Comparison of ENCODE assay signal across 9 cellular contexts in genomic region chr12:16349132-16349463, GRCh38. TPM values are rescaled to one million over a fixed set of nuclear protein-coding genes. Genes with fewer than 3 reads are reported as not detected.
DNase-seq lines count a peak whose midpoint lies in the region; ATAC-seq and TF ChIP-seq lines count a peak whose summit lies in the region.
"Had no signal": no experiment of that assay in that cellular context is flagged by ENCODE, and none has a peak within 500 bp of the region (broad histone marks: within the 10 kb centered on the region; RNA-seq: fewer than 3 reads in every experiment).

No MANE protein-coding gene starts in this region.

- no peaks in the 10 kb centered on the region for H3K27me3 ChIP-seq in brain microvascular endothelial cell (replicated peaks)
- H3K27me3 ChIP-seq in upper lobe of left lung = no peaks in the 10 kb centered on the region
- H3K27me3 ChIP-seq: ovary had no signal

- H3K4me3 ChIP-seq in brain microvascular endothelial cell (ENCODE audit: low read depth, low read length) = peak overlapping the region; percentile 60
- peak overlapping the region in 3 of 4 donors; percentile 48 to 56 (median 50) for H3K4me3 ChIP-seq in upper lobe of left lung

- H3K4me1 ChIP-seq in upper lobe of left lung = peaks cover 0 to 26% (median 12%) of the 10 kb centered on the region in 4 donors

- TF ChIP-seq POLR2A in upper lobe of left lung (IDR thresholded peaks at IDR 0.05) = peak in 1 of 4 donors; percentile 29

- in situ Hi-C loops in brain microvascular endothelial cell (cut with HindIII; ENCODE audit: low pct_ligation_motif_present, low sequenced_read_pairs) = no loop called here

- H3K27ac ChIP-seq in brain microvascular endothelial cell = peak overlapping the region; percentile 89
- peak overlapping the region; percentile 70 to 88 (median 82) for H3K27ac ChIP-seq in upper lobe of left lung
- H3K27ac ChIP-seq: ovary had no signal

- WGBS in upper lobe of left lung, 2 donors = 18 to 39% methylated on average over 3 of the region's 3 CpGs

- DNase-seq in GF-D8 (lab: John Stamatoyannopoulos, UW) (peak; percentile 74), brain microvascular endothelial cell (peak; percentile 95), kidney tubule cell (ENCODE audit: low spot score) (peak; percentile 66), upper lobe of left lung (peak in 1 of 2 donors; percentile 74), SHP77 treated with DMSO at 0.1 percent for 48 hours (lab: John Stamatoyannopoulos, UW) (no peak), SW 1271 (lab: John Stamatoyannopoulos, UW) (no peak)
- DNase-seq in activated effector memory CD4-positive, alpha-beta T cell treated with Interleukin-2 at 50 U/mL for 16 hours = no peak

- H3K36me3 ChIP-seq in brain microvascular endothelial cell (replicated peaks) (peaks cover 4% of the 10 kb centered on the region), upper lobe of left lung (no peaks in the 10 kb centered on the region)
- H3K36me3 ChIP-seq: ovary had no signal

- TF ChIP-seq EP300 in upper lobe of left lung (IDR thresholded peaks at IDR 0.05) = peak in 1 of 4 donors; percentile 30

- no peak for TF ChIP-seq CTCF in brain microvascular endothelial cell (IDR thresholded peaks at IDR 0.05; ENCODE audit: low read depth, low read length, missing control alignments)
- TF ChIP-seq CTCF in upper lobe of left lung (IDR thresholded peaks at IDR 0.05) = no peak

- H3K9me3 ChIP-seq in upper lobe of left lung = no peaks in the 10 kb centered on the region
- H3K9me3 ChIP-seq: ovary had no signal

- peak; percentile 29 for ATAC-seq in HG03432 (IDR thresholded peaks at IDR 0.05; ENCODE audit: unreplicated experiment)
- ATAC-seq in upper lobe of left lung (ENCODE audit: low FRiP score in 2 of 2) = peak in 1 of 2 donors; percentile 81

RNA-seq across cellular contexts. Expression of gene MGST1, which starts 1.7 kb away (rescaled TPM):
- total RNA-seq in upper lobe of left lung = 100 to 1,000 TPM; 195 to 566 (median 253) TPM

Comparison
In these comparisons a context has a peak if more than half of its experiments do, and no peak if none do; other contexts are left out.
1. DNase-seq: peak in GF-D8 (single experiment), brain microvascular endothelial cell (single experiment) and kidney tubule cell (single experiment); none in SHP77 treated with DMSO at 0.1 percent for 48 hours (single experiment), activated effector memory CD4-positive, alpha-beta T cell treated with Interleukin-2 at 50 U/mL for 16 hours (single experiment) and SW 1271 (0 of 2).